In the genomic region with DNA sequence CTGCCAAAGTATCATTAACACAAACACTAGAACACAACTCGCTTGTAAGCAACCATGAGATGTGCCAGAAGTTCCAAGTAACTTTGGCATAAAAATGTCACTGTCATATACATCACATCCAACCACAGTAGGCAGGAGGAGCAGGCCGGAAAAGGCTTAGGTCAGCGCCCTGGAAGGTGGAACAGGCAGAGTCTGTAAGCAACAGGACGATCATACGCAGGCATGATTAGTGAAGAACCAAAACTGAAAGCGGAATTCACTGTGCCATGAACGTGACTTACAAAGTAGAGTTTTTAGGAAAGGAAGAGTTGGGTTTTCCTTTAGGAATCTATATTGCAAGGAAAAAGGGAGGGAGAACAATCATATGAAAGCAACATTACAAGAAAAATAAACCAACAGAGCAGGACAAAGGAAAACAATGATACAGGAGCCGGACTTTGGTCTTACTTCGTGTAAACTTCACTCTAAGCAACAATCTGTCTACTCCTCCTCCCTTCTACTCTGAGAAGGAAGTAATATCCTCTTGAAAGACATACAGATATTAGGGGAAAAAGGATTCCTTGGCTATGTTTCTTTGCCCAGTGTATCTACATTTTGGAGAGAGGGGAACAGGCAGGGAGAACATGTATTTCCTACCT, we compare ENCODE assay signal across 8 cellular contexts. TPM values are rescaled to one million over a fixed set of nuclear protein-coding genes. Genes with fewer than 3 reads are reported as not detected.
DNase-seq lines count a peak whose midpoint lies in the region; ATAC-seq, FAIRE-seq and TF ChIP-seq lines count a peak whose summit lies in the region.

No MANE protein-coding gene starts in this region.

- intact Hi-C loops in sciatic nerve (cut with DNase I), result loop anchor here (10.0 kb wide), 1 partner anchor 83 kb away; no protein-coding TSS in a partner anchor

- POLR2A ChIA-PET in activated naive CD8-positive, alpha-beta T cell treated with anti-CD3 and anti-CD28 coated beads, Interleukin-2, amount 10 ng/mL, durations not matched to agents 7 days and 5 days (lab: Charles Lee), result no interaction called here

- DNase-seq in GM12891 (ENCODE audit: insufficient read length, low spot score) (no peak), hepatic stellate cell (ENCODE audit: low spot score) (peak; percentile 80), sciatic nerve (ENCODE audit: low spot score) (no peak), H54 (ENCODE audit: insufficient read length, low spot score) (no peak), GDM1 (lab: John Stamatoyannopoulos, UW) (no peak)
- no peak for DNase-seq in activated naive CD8-positive, alpha-beta T cell treated with anti-CD3 and anti-CD28 coated beads, Interleukin-2, amount 10 ng/mL, durations not matched to agents 7 days and 5 days

- no peak; the same call in 1 of the 2 replicates for TF ChIP-seq POLR2A in GM12891 (IDR thresholded peaks at IDR 0.05; ENCODE audit: low read depth, low read length)
- no peak for TF ChIP-seq POLR2A in H54 (IDR thresholded peaks at IDR 0.05; ENCODE audit: low read depth, low read length)

- H3K4me3 Mint-ChIP-seq in activated naive CD8-positive, alpha-beta T cell treated with anti-CD3 and anti-CD28 coated beads, Interleukin-2, amount 10 ng/mL, durations not matched to agents 7 days and 5 days, result peak overlapping the region; percentile 41

- peaks cover 11% of the 10 kb centered on the region for H3K4me1 Mint-ChIP-seq in activated naive CD8-positive, alpha-beta T cell treated with anti-CD3 and anti-CD28 coated beads, Interleukin-2, amount 10 ng/mL, durations not matched to agents 7 days and 5 days

- peaks cover 39% of the 10 kb centered on the region for H3K36me3 Mint-ChIP-seq in activated naive CD8-positive, alpha-beta T cell treated with anti-CD3 and anti-CD28 coated beads, Interleukin-2, amount 10 ng/mL, durations not matched to agents 7 days and 5 days

- H3K27me3 Mint-ChIP-seq in activated naive CD8-positive, alpha-beta T cell treated with anti-CD3 and anti-CD28 coated beads, Interleukin-2, amount 10 ng/mL, durations not matched to agents 7 days and 5 days, result no peaks in the 10 kb centered on the region

- FAIRE-seq in GM12891 (lab: Jason Lieb, UNC) (peak; percentile 28), H54 (lab: Jason Lieb, UNC) (no peak)

- no peak for ATAC-seq in activated naive CD8-positive, alpha-beta T cell treated with anti-CD3 and anti-CD28 coated beads, Interleukin-2, amount 10 ng/mL, durations not matched to agents 7 days and 5 days (ENCODE audit: low read depth)
- ATAC-seq in sciatic nerve (peak; percentile 84), GM21515 (IDR thresholded peaks at IDR 0.05; ENCODE audit: unreplicated experiment) (no peak), GM21529 (IDR thresholded peaks at IDR 0.05; ENCODE audit: unreplicated experiment) (no peak)

- H3K9me3 Mint-ChIP-seq in activated naive CD8-positive, alpha-beta T cell treated with anti-CD3 and anti-CD28 coated beads, Interleukin-2, amount 10 ng/mL, durations not matched to agents 7 days and 5 days, result no peaks in the 10 kb centered on the region

- H3K27ac Mint-ChIP-seq in activated naive CD8-positive, alpha-beta T cell treated with anti-CD3 and anti-CD28 coated beads, Interleukin-2, amount 10 ng/mL, durations not matched to agents 7 days and 5 days, result peak overlapping the region; percentile 79

TF ChIP-seq in GM12891, 5 proteins besides CTCF, POLR2A, EP300 and RAD21:
- TF ChIP-seq POU2F2 (IDR thresholded peaks at IDR 0.05; ENCODE audit: low read depth, low read length), result no peak
- TF ChIP-seq POLR2AphosphoS5 (IDR thresholded peaks at IDR 0.05; ENCODE audit: low read depth, low read length), result no peak
- TF ChIP-seq TAF1 (IDR thresholded peaks at IDR 0.05; ENCODE audit: low read depth, low read length), result no peak
- TF ChIP-seq PAX5 (IDR thresholded peaks at IDR 0.05; ENCODE audit: insufficient read depth, low read length, severe bottlenecking), result no peak
- TF ChIP-seq SPI1 (IDR thresholded peaks at IDR 0.05; ENCODE audit: low read depth, low read length), result no peak

RNA-seq across cellular contexts. Expression of a gene that starts 52.2 kb away (rescaled TPM):
- polyA plus RNA-seq in GM12891 (2012; ENCODE audit: low read depth, missing spikeins), result 434 TPM
- total RNA-seq in activated naive CD8-positive, alpha-beta T cell treated with anti-CD3 and anti-CD28 coated beads, Interleukin-2, amount 10 ng/mL, durations not matched to agents 7 days and 5 days, result 100 to 1,000 TPM; 272 to 287 TPM
- total RNA-seq in sciatic nerve, result 473 TPM
